Comparison of ENCODE assay signal across 10 cellular contexts in the genomic region with DNA sequence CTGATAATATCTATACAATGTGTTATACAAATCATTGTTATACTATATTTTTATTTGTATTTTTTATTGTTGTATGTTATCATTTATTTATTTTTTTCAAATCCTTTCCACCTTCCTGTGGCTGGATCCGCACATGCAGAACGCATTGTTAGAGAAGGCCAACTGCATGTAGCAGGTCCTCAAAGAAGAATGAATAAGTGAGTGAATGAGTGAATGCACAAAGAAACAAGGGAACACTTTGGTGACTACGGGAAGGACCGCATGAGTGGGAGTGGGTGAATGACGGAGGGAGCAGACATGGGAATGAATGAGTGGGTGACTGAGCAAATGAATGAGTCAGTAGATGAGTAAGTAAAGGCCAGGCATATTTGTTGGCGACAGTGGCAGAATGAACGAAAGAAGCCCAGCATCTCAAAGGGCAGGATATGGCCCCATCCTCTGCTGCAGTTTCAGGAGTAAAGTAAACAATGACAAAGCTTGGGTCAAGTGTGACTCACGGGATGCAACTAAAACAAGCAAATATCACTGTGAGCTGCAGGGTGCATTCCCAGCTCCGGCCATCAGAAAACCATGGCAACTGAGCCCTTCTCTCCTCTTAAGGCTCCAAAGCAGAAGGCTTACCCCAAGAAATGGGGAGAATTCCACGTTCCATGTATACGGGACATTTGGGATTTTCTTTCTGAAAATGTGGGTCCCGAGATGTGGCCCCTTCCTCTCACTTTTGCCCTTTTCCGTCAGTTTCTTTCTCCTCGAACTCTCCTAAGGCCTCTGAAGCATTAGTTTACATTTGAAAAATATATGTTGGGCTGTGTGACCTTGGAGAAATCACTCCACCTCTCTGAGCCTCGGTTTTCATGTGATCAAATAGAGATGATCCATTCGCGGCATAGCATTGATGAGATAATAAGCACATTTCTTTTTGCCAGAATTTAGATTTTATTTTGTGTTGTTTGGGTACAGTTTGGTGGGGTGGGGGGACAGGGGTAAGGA. TPM values are rescaled to one million over a fixed set of nuclear protein-coding genes. Genes with fewer than 3 reads are reported as not detected.
DNase-seq lines count a peak whose midpoint lies in the region; ATAC-seq and TF ChIP-seq lines count a peak whose summit lies in the region.
"Had no signal": no experiment of that assay in that cellular context is flagged by ENCODE, and none has a peak within 500 bp of the region (broad histone marks: within the 10 kb centered on the region; RNA-seq: fewer than 3 reads in every experiment).

No MANE protein-coding gene starts in this region.

- H3K4me3 ChIP-seq in adrenal gland (no peak overlapping the region), stomach (no peak overlapping the region)
- H3K4me3 ChIP-seq: heart right ventricle had no signal

- TF ChIP-seq POLR2A in adrenal gland (IDR thresholded peaks at IDR 0.05): no peak
- no peak for TF ChIP-seq POLR2A in stomach (IDR thresholded peaks at IDR 0.05)

- H3K4me3 Mint-ChIP-seq in progenitor cell of endocrine pancreas (ENCODE audit: low read depth): no peak overlapping the region

- H3K36me3 ChIP-seq in adrenal gland (replicated peaks in 1 of 2): no peaks in the 10 kb centered on the region
- no peaks in the 10 kb centered on the region for H3K36me3 ChIP-seq in stomach
- H3K36me3 ChIP-seq: heart right ventricle had no signal

- H3K27me3 Mint-ChIP-seq in progenitor cell of endocrine pancreas: peaks cover 17% of the 10 kb centered on the region

- no peaks in the 10 kb centered on the region for H3K36me3 Mint-ChIP-seq in progenitor cell of endocrine pancreas (ENCODE audit: insufficient read depth)

- H3K27ac ChIP-seq in adrenal gland (no peak overlapping the region), stomach (peak overlapping the region in 1 of 5 donors; percentile 22)
- H3K27ac ChIP-seq: heart right ventricle had no signal

- H3K4me1 ChIP-seq in adrenal gland (replicated peaks in 1 of 2) (no peaks in the 10 kb centered on the region), stomach (peaks cover 0 to 14% (median 2%) of the 10 kb centered on the region in 4 donors)

- peaks cover 0 to 3% (median 0%) of the 10 kb centered on the region in 3 donors for H3K9me3 ChIP-seq in adrenal gland (replicated peaks in 1 of 3)
- H3K9me3 ChIP-seq in stomach: peaks cover 3 to 23% (median 17%) of the 10 kb centered on the region in 4 donors

- no peak for ATAC-seq in HG03135 (IDR thresholded peaks at IDR 0.05; ENCODE audit: unreplicated experiment)

- no peak for TF ChIP-seq EP300 in stomach (IDR thresholded peaks at IDR 0.05)

- H3K4me1 Mint-ChIP-seq in progenitor cell of endocrine pancreas (ENCODE audit: low read depth): peaks cover 6% of the 10 kb centered on the region

- no peak overlapping the region for H3K27ac Mint-ChIP-seq in progenitor cell of endocrine pancreas

- peak; percentile 94 for DNase-seq in AG20443 (ENCODE audit: low spot score)
- DNase-seq in HT1080 (ENCODE audit: low read depth): peak; percentile 100
- peak in 6 of 7 donors; percentile 26 to 76 (median 56) for DNase-seq in adrenal gland
- peak; percentile 90 for DNase-seq in islet precursor cell
- no peak for DNase-seq in stomach
- no peak for DNase-seq in superior temporal gyrus (ENCODE audit: extremely low spot score)
- no peak for DNase-seq in progenitor cell of endocrine pancreas (ENCODE audit: low spot score, unreplicated experiment)
- DNase-seq: activated CD4-positive, alpha-beta T cell treated with anti-CD3 and anti-CD28 coated beads, Interleukin-2, amount 50 U/mL, for 1 hour; heart right ventricle had no signal

- peaks cover 11% of the 10 kb centered on the region for H3K9me3 Mint-ChIP-seq in progenitor cell of endocrine pancreas (ENCODE audit: low read depth)

- peak in 2 of 6 experiments; percentile 15 to 21 for TF ChIP-seq CTCF in adrenal gland (IDR thresholded peaks at IDR 0.05)
- no peak for TF ChIP-seq CTCF in stomach (IDR thresholded peaks at IDR 0.05)
- TF ChIP-seq CTCF in progenitor cell of endocrine pancreas (IDR thresholded peaks at IDR 0.05; ENCODE audit: unreplicated experiment): no peak

- WGBS in adrenal gland, 4 donors: 67 to 72% (median 67%) methylated on average over 17 of the region's 17 CpGs
- WGBS in stomach, 5 donors: 63 to 68% (median 65%) methylated on average over 17 of the region's 17 CpGs

- intact Hi-C loops in adrenal gland (cut with DNase I): no loop called here
- intact Hi-C loops in stomach (cut with DNase I; ENCODE audit: low total_unique reads): no loop called here

- no peaks in the 10 kb centered on the region for H3K27me3 ChIP-seq in adrenal gland
- peaks cover 0 to 42% (median 5%) of the 10 kb centered on the region in 3 donors for H3K27me3 ChIP-seq in stomach

RNA-seq across cellular contexts. Expression of a gene that starts 24.5 kb away (rescaled TPM):
- total RNA-seq in HT1080 (2014; rRNA removed; shearing (Covaris generic)): 0.07 and 0.14 TPM in 2 replicates
- polyA plus RNA-seq in HT1080 (2015; cell fraction: cytosol; rRNA removed): 0.09 and 0.14 TPM in 2 replicates
- polyA plus RNA-seq in HT1080 (2015; cell fraction: nucleus; rRNA removed): 0.05 and 0.08 TPM in 2 replicates
- total RNA-seq in adrenal gland (1 to 10 TPM in 1 of 8 donors, under 1 TPM in 1, not detected in 6; 0.18 to 1.1 TPM), stomach (under 1 TPM in 1 of 5 donors, not detected in 4; 0.92 TPM), progenitor cell of endocrine pancreas (0.55 and 0.71 TPM in 2 replicates)
- polyA plus RNA-seq in adrenal gland (under 1 TPM in 1 of 3 donors, not detected in 2; 0.03 TPM), stomach (under 1 TPM; 0.05 to 0.92 (median 0.25) TPM)

Comparison
In these comparisons a context has a peak if more than half of its experiments do, and no peak if none do; other contexts are left out.
1. DNase-seq: peak in AG20443 (single experiment), HT1080 (single experiment), adrenal gland (6 of 7) and islet precursor cell (single experiment); none in stomach (single experiment), superior temporal gyrus (single experiment) and progenitor cell of endocrine pancreas (single experiment).